Comparison of ENCODE assay signal across 10 cellular contexts in the genomic region with DNA sequence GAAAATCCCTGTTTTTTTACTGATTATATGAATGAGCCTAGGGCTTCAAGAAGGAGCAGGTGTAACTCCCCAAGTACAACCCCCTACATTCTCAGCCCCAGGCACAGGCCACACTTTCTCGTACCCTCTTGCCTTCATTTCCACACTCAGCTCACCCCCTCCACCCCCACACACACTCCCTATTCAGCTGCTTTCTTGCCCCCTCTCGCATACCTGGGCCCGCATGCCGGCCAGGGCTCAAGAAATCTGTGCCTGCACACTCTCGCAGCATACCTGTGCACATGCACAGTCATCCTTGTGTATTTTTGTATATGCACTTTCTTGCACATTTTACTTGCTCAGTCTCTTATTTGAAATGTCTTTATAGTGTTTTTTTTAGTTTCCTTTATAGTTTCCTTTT. TPM values are rescaled to one million over a fixed set of nuclear protein-coding genes. Genes with fewer than 3 reads are reported as not detected.
DNase-seq lines count a peak whose midpoint lies in the region; ATAC-seq and TF ChIP-seq lines count a peak whose summit lies in the region.
"Had no signal": no experiment of that assay in that cellular context is flagged by ENCODE, and none has a peak within 500 bp of the region (broad histone marks: within the 10 kb centered on the region; RNA-seq: fewer than 3 reads in every experiment).

No MANE protein-coding gene starts in this region.

- H3K4me1 ChIP-seq in mammary epithelial cell (ENCODE audit: insufficient read depth, low read length) (peaks cover 35% of the 10 kb centered on the region), mucosa of rectum (ENCODE audit: control insufficient read depth in 2 of 2, insufficient read depth in 2 of 2, low read length in 2 of 2) (peaks cover 39 to 62% of the 10 kb centered on the region in 2 donors), upper lobe of left lung (peaks cover 11 to 56% (median 41%) of the 10 kb centered on the region in 4 donors), foreskin keratinocyte (peaks cover 21% of the 10 kb centered on the region)
- H3K4me1 ChIP-seq: BE2C had no signal

- in situ Hi-C loops in mammary epithelial cell (cut with MboI; ENCODE audit: low sequenced_read_pairs in 2 of 2): loop anchor here in 1 of 2 donors (25.0 kb wide), 1 partner anchor 405 kb away; a partner anchor contains a TSS

- H3K9me3 Mint-ChIP-seq in activated T-cell treated with anti-CD3 and anti-CD28 coated beads, Interleukin-2, amount 50 U/mL, for 72 hours: no peaks in the 10 kb centered on the region

- H3K36me3 Mint-ChIP-seq in activated T-cell treated with anti-CD3 and anti-CD28 coated beads, Interleukin-2, amount 50 U/mL, for 72 hours (ENCODE audit: insufficient read depth in 2 of 2): peaks cover 3 to 8% of the 10 kb centered on the region in 2 donors

- no peaks in the 10 kb centered on the region for H3K9me3 ChIP-seq in mammary epithelial cell (replicated peaks; ENCODE audit: insufficient read depth, low read length)
- no peaks in the 10 kb centered on the region for H3K9me3 ChIP-seq in mucosa of rectum (ENCODE audit: control insufficient read depth in 2 of 2, low read length in 2 of 2)
- H3K9me3 ChIP-seq in upper lobe of left lung: no peaks in the 10 kb centered on the region
- H3K9me3 ChIP-seq: BE2C had no signal

- intact Hi-C loops in mammary epithelial cell (cut with micrococcal nuclease): loop anchor here (1.0 to 5.0 kb wide), 3 partner anchors 18 to 165 kb away; a partner anchor contains a TSS

- no peaks in the 10 kb centered on the region for H3K27me3 ChIP-seq in mammary epithelial cell (ENCODE audit: insufficient read depth, low read length)
- H3K27me3 ChIP-seq in mucosa of rectum (ENCODE audit: control insufficient read depth in 2 of 2, insufficient read depth in 2 of 2, low read length in 2 of 2): no peaks in the 10 kb centered on the region
- no peaks in the 10 kb centered on the region for H3K27me3 ChIP-seq in upper lobe of left lung
- H3K27me3 ChIP-seq in foreskin keratinocyte: no peaks in the 10 kb centered on the region
- H3K27me3 ChIP-seq: BE2C had no signal

- H4K20me1 ChIP-seq in mammary epithelial cell (ENCODE audit: insufficient read depth, low read length): no peaks in the 10 kb centered on the region

- 25% methylated on average over 5 of the region's 5 CpGs for WGBS in mammary epithelial cell (ENCODE audit: low coverage, missing lambda C conversion rate)
- WGBS in upper lobe of left lung, 2 donors: 63 to 79% methylated on average over 5 of the region's 5 CpGs

- H3K4me3 Mint-ChIP-seq in activated T-cell treated with anti-CD3 and anti-CD28 coated beads, Interleukin-2, amount 50 U/mL, for 72 hours: peak overlapping the region; percentile 90 to 95

- H3K27ac Mint-ChIP-seq in activated T-cell treated with anti-CD3 and anti-CD28 coated beads, Interleukin-2, amount 50 U/mL, for 72 hours: no peak overlapping the region

- no peak for TF ChIP-seq CTCF in mammary epithelial cell (conservative IDR thresholded peaks at IDR 0.05 in 1 of 2, IDR thresholded peaks at IDR 0.05 in 1 of 2; ENCODE audit: extremely low read depth in 1 of 2, insufficient read depth in 1 of 2, low read depth in 1 of 2, low read length in 2 of 2)
- TF ChIP-seq CTCF in upper lobe of left lung (IDR thresholded peaks at IDR 0.05): no peak
- TF ChIP-seq CTCF in foreskin keratinocyte (conservative IDR thresholded peaks at IDR 0.05): no peak

- CTCF ChIA-PET in mammary epithelial cell (lab: Charles Lee; ENCODE audit: low non-redundant PET): interaction anchor here (0.6 kb wide), 2 partner anchors 115 to 165 kb away, joined by 3 to 9 read pairs; a partner anchor contains a TSS

- H3K27ac ChIP-seq in mammary epithelial cell (ENCODE audit: insufficient read depth, low read depth, low read length) (no peak overlapping the region), mucosa of rectum (ENCODE audit: low read depth in 2 of 2, low read length in 2 of 2) (peak overlapping the region; percentile 84 to 86), upper lobe of left lung (peak overlapping the region in 3 of 4 donors; percentile 47 to 89 (median 62)), foreskin keratinocyte (no peak overlapping the region)

- ATAC-seq in activated T-cell treated with anti-CD3 and anti-CD28 coated beads, Interleukin-2, amount 50 U/mL, for 72 hours (replicated peaks in 1 of 2): no peak
- no peak for ATAC-seq in upper lobe of left lung (ENCODE audit: low FRiP score in 2 of 2)
- no peak for ATAC-seq in GM19035 (IDR thresholded peaks at IDR 0.05; ENCODE audit: unreplicated experiment)
- no peak for ATAC-seq in foreskin keratinocyte

- TF ChIP-seq EP300 in upper lobe of left lung (IDR thresholded peaks at IDR 0.05): no peak

- H3K4me1 Mint-ChIP-seq in activated T-cell treated with anti-CD3 and anti-CD28 coated beads, Interleukin-2, amount 50 U/mL, for 72 hours (ENCODE audit: low read depth): peaks cover 20% of the 10 kb centered on the region

- H3K79me2 ChIP-seq in mammary epithelial cell (ENCODE audit: insufficient read depth, low read length): peaks cover 64% of the 10 kb centered on the region

- H2AFZ ChIP-seq in mammary epithelial cell (ENCODE audit: low read depth, low read length): no peak overlapping the region

- DNase-seq in activated T-cell treated with anti-CD3 and anti-CD28 coated beads, Interleukin-2, amount 50 U/mL, for 72 hours: no peak
- no peak for DNase-seq in activated T-cell treated with anti-CD3 and anti-CD28 coated beads, Interleukin-2, amount 50 U/mL, for 1 hour
- no peak for DNase-seq in mammary epithelial cell
- peak in 1 of 2 donors; percentile 32 for DNase-seq in upper lobe of left lung
- no peak for DNase-seq in epidermal melanocyte (ENCODE audit: insufficient read length, low spot score)
- no peak for DNase-seq in foreskin keratinocyte
- DNase-seq: BE2C, NCI-H526 treated with DMSO at 0.1 percent for 48 hours had no signal

- no peak for TF ChIP-seq POLR2A in upper lobe of left lung (IDR thresholded peaks at IDR 0.05)

- H3K36me3 ChIP-seq in mammary epithelial cell (ENCODE audit: insufficient read depth, low read length): no peaks in the 10 kb centered on the region
- no peaks in the 10 kb centered on the region for H3K36me3 ChIP-seq in mucosa of rectum (ENCODE audit: control insufficient read depth in 2 of 2, insufficient read depth in 2 of 2, low read length in 2 of 2)
- H3K36me3 ChIP-seq in upper lobe of left lung: no peaks in the 10 kb centered on the region
- H3K36me3 ChIP-seq: BE2C had no signal

- peak overlapping the region; percentile 96 for H3K4me2 ChIP-seq in mammary epithelial cell (ENCODE audit: insufficient read depth, low read depth, low read length)

- H3K4me3 ChIP-seq in mammary epithelial cell (replicated peaks in 1 of 3; ENCODE audit: insufficient read depth in 1 of 3, low read depth in 2 of 3, low read length in 3 of 3) (peak overlapping the region; percentile 67 to 93 (median 87)), mucosa of rectum (ENCODE audit: low read length in 2 of 2) (peak overlapping the region; percentile 82 to 83), upper lobe of left lung (peak overlapping the region in 2 of 4 donors; percentile 78 to 82)

- dilution Hi-C loops in mammary epithelial cell (cut with HindIII; ENCODE audit: low sequenced_read_pairs): loop anchor here (10.0 to 25.0 kb wide), 2 partner anchors 405 to 512 kb away; a partner anchor contains a TSS

- no peak overlapping the region for H3K9ac ChIP-seq in mammary epithelial cell (ENCODE audit: insufficient read depth, low read length)
- peak overlapping the region; percentile 85 to 86 for H3K9ac ChIP-seq in mucosa of rectum (ENCODE audit: low read depth in 1 of 2, low read length in 2 of 2)

- H3K27me3 Mint-ChIP-seq in activated T-cell treated with anti-CD3 and anti-CD28 coated beads, Interleukin-2, amount 50 U/mL, for 72 hours (ENCODE audit: low read depth): peaks cover 49% of the 10 kb centered on the region

- BruUV-seq in mammary epithelial cell (replicated peaks; lab: Mats Ljungman, UMichigan): no TSS peak

RNA-seq across cellular contexts. Expression of a gene that starts 2.0 kb away (rescaled TPM):
- total RNA-seq in activated T-cell treated with anti-CD3 and anti-CD28 coated beads, Interleukin-2, amount 50 U/mL, for 72 hours: 1 to 10 TPM; 2.2 to 6.2 TPM
- 100 to 1,000 TPM; 152 to 200 TPM for total RNA-seq in mammary epithelial cell
- 131 TPM for polyA plus RNA-seq in mammary epithelial cell
- polyA minus RNA-seq in mammary epithelial cell: 442 TPM
- 100 to 1,000 TPM; 133 to 201 (median 171) TPM for total RNA-seq in upper lobe of left lung
- 147 and 186 TPM in 2 replicates for total RNA-seq in foreskin keratinocyte
- polyA plus RNA-seq in foreskin keratinocyte: 57.6 and 75.7 TPM in 2 replicates

Comparison
In these comparisons a context has a peak if more than half of its experiments do, and no peak if none do; other contexts are left out.
1. H3K27ac ChIP-seq: peak in mucosa of rectum (2 of 2) and upper lobe of left lung (3 of 4); none in mammary epithelial cell (single experiment) and foreskin keratinocyte (single experiment).
2. RNA of a gene that starts 2.0 kb away (total RNA-seq): 152 to 200 TPM in mammary epithelial cell, 147 to 186 TPM in foreskin keratinocyte and 133 to 201 TPM in upper lobe of left lung; 2.2 to 6.2 TPM in activated T-cell treated with anti-CD3 and anti-CD28 coated beads, Interleukin-2, amount 50 U/mL, for 72 hours; every median in the first group is over 10 times any median in the second.